In genomic region chr7:47093835-47094234, GRCh38 we compare ENCODE assay signal across 1 cellular context.
TF ChIP-seq lines count a peak whose summit lies in the region.

No MANE protein-coding gene starts in this region.

TF ChIP-seq in K562, 482 proteins besides CTCF, POLR2A, EP300 and RAD21 (continued from another document):
- TF ChIP-seq ZNF316 (IDR thresholded peaks at IDR 0.05), result peak; percentile 66
- peak; percentile 52 for TF ChIP-seq MAFG (tag; conservative IDR thresholded peaks at IDR 0.05)
